Comparison of ENCODE assay signal across 11 cellular contexts in the genomic region with DNA sequence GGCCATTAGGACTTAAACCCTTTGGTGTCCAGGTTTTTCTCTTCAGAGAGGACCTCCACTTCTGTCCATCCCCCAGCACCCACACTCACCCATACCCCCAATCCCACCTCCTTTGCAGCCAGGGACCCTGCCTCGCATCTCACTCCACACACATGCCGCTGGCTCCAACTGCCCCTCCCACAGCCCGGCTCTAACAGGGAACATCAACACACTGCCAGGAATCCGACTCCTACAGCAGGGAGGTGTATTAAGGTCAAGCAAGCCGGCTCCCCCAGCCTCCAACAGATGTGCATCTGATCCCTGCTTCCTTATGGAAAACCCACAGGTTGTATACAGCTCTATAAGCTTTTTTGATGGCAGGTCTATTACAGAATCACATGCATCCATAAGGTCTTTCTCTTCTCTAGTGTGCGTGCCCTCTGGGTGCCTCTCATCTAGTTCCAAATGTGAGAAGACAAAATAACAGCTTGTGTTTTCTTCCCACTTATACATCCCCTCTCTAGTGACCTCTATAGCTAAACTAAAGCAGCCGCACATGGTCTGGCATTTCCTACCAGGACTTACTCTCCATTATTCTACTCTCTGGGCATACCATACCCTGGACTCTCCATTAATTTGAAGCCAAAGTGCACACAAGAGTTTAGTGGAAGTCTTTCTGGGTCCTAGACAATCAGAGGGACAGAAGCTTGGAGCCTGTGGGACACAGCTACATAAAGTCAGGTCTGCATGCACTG. TPM values are rescaled to one million over a fixed set of nuclear protein-coding genes. Genes with fewer than 3 reads are reported as not detected.
DNase-seq lines count a peak whose midpoint lies in the region; ATAC-seq, FAIRE-seq and TF ChIP-seq lines count a peak whose summit lies in the region.
"Had no signal": no experiment of that assay in that cellular context is flagged by ENCODE, and none has a peak within 500 bp of the region (broad histone marks: within the 10 kb centered on the region; RNA-seq: fewer than 3 reads in every experiment).

No MANE protein-coding gene starts in this region.

- peaks cover 28% of the 10 kb centered on the region for H3K4me1 ChIP-seq in A673 (ENCODE audit: insufficient read depth, low read length, poor library complexity, severe bottlenecking)
- peaks cover 4 to 5% of the 10 kb centered on the region in 2 experiments; a peak in 2 of 5 replicates for H3K4me1 ChIP-seq in K562 (replicated peaks in 1 of 2; ENCODE audit: control insufficient read depth in 2 of 2, insufficient read depth in 2 of 2, low read length in 2 of 2)

- peak overlapping the region; percentile 50 to 75 for H3K27ac Mint-ChIP-seq in natural killer cell
- no peak overlapping the region for H3K27ac Mint-ChIP-seq in activated T-helper 1 cell treated with anti-CD3 and anti-CD28 coated beads, Interleukin-12 subunit alpha, Interleukin-12 subunit beta, Interleukin-2, Interleukin-4 antibody, amounts not matched to agents 30 ng/mL and 10 ng/mL and 1 ng/mL, durations not matched to agents 14 hours and 24 hours and 36 hours
- H3K27ac Mint-ChIP-seq: CD14-positive monocyte had no signal

- no peak for TF ChIP-seq RAD21 in K562 (CRISPR knock-in tag; conservative IDR thresholded peaks at IDR 0.05 in 1 of 2, IDR thresholded peaks at IDR 0.05 in 1 of 2)

- CTCF ChIA-PET in A673 (lab: Charles Lee), result interaction anchor here (0.6 to 1.3 kb wide), 3 partner anchors 13 to 47 kb away, joined by 3 read pairs; no protein-coding TSS in a partner anchor
- CTCF ChIA-PET in K562 (lab: Yijun Ruan, JAX; ENCODE audit: low intra/inter-chr PET ratio), result no interaction called here

- no peaks in the 10 kb centered on the region for H3K27me3 Mint-ChIP-seq in natural killer cell (ENCODE audit: low read depth in 2 of 2)
- H3K27me3 Mint-ChIP-seq in activated T-helper 1 cell treated with anti-CD3 and anti-CD28 coated beads, Interleukin-12 subunit alpha, Interleukin-12 subunit beta, Interleukin-2, Interleukin-4 antibody, amounts not matched to agents 30 ng/mL and 10 ng/mL and 1 ng/mL, durations not matched to agents 14 hours and 24 hours and 36 hours (ENCODE audit: insufficient read depth), result no peaks in the 10 kb centered on the region

- WGBS in K562 (ENCODE audit: insufficient coverage, low coverage, missing lambda C conversion rate), result 4% methylated on average over 7 of the region's 7 CpGs

- POLR2A ChIA-PET in A673 (lab: Charles Lee; ENCODE audit: low non-redundant PET) (interaction anchor here (0.5 to 0.7 kb wide), 2 partner anchors 9 to 12 kb away, joined by 3 read pairs; no protein-coding TSS in a partner anchor), K562 (lab: Yijun Ruan, JAX) (interaction anchor here (0.6 to 2.0 kb wide), 14 partner anchors 8 to 251 kb away, joined by 3 to 10 read pairs (median 4); a partner anchor contains a TSS)

- H3K9me3 ChIP-seq in A673 (ENCODE audit: low read depth, low read length, poor library complexity, severe bottlenecking), result no peaks in the 10 kb centered on the region
- no peaks in the 10 kb centered on the region for H3K9me3 ChIP-seq in KOPT-K1 (ENCODE audit: insufficient read depth, low read length, poor library complexity, severe bottlenecking)
- H3K9me3 ChIP-seq in K562 (replicated peaks; ENCODE audit: control insufficient read depth, insufficient read depth, low read depth, low read length), result no peaks in the 10 kb centered on the region

- H3K27me3 ChIP-seq in A673 (replicated peaks; ENCODE audit: insufficient read depth, low read depth, low read length, poor library complexity), result no peaks in the 10 kb centered on the region
- H3K27me3 ChIP-seq in K562 (ENCODE audit: control insufficient read depth in 2 of 2, insufficient read depth in 2 of 2, low read length in 2 of 2), result peaks cover 46 to 67% of the 10 kb centered on the region in 2 experiments

- peaks cover 55 to 67% of the 10 kb centered on the region in 2 donors for H3K4me1 Mint-ChIP-seq in natural killer cell
- H3K4me1 Mint-ChIP-seq in activated T-helper 1 cell treated with anti-CD3 and anti-CD28 coated beads, Interleukin-12 subunit alpha, Interleukin-12 subunit beta, Interleukin-2, Interleukin-4 antibody, amounts not matched to agents 30 ng/mL and 10 ng/mL and 1 ng/mL, durations not matched to agents 14 hours and 24 hours and 36 hours (ENCODE audit: low read depth), result peaks cover 67% of the 10 kb centered on the region

- no peak overlapping the region for H3K9ac ChIP-seq in K562 (ENCODE audit: insufficient read depth in 1 of 2, low read depth in 2 of 2, low read length in 2 of 2)
- H3K9ac ChIP-seq: parathyroid adenoma had no signal

- TF ChIP-seq EP300 in K562 (IDR thresholded peaks at IDR 0.05; ENCODE audit: low read length), result no peak

- no peak overlapping the region for H3K27ac ChIP-seq in A673 (ENCODE audit: low read depth, low read length, poor library complexity, severe bottlenecking)
- H3K27ac ChIP-seq in KOPT-K1 (ENCODE audit: low read depth, low read length, poor library complexity, severe bottlenecking), result peak overlapping the region; percentile 54
- no peak overlapping the region for H3K27ac ChIP-seq in K562 (ENCODE audit: extremely low read depth, low read depth, low read length)
- H3K27ac ChIP-seq: parathyroid adenoma had no signal

- no peaks in the 10 kb centered on the region for H3K36me3 Mint-ChIP-seq in natural killer cell
- peaks cover 8% of the 10 kb centered on the region for H3K36me3 Mint-ChIP-seq in activated T-helper 1 cell treated with anti-CD3 and anti-CD28 coated beads, Interleukin-12 subunit alpha, Interleukin-12 subunit beta, Interleukin-2, Interleukin-4 antibody, amounts not matched to agents 30 ng/mL and 10 ng/mL and 1 ng/mL, durations not matched to agents 14 hours and 24 hours and 36 hours (ENCODE audit: low read depth)
- H3K36me3 Mint-ChIP-seq: CD14-positive monocyte had no signal

- peak; percentile 20; the same call in 1 of the 2 replicates for TF ChIP-seq CTCF in A673 (conservative IDR thresholded peaks at IDR 0.05; ENCODE audit: low read depth, low read length)
- TF ChIP-seq CTCF in K562 (IDR thresholded peaks at IDR 0.05 in 2 of 3, conservative IDR thresholded peaks at IDR 0.05 in 1 of 3; ENCODE audit: insufficient read depth in 2 of 3, low read depth in 1 of 3, low read length in 3 of 3), result peak in 1 of 3 experiments; percentile 23; a peak in 2 of 6 replicates
- no peak for TF ChIP-seq CTCF in natural killer cell (IDR thresholded peaks at IDR 0.05)

- no peak overlapping the region for H3K4me3 Mint-ChIP-seq in natural killer cell
- H3K4me3 Mint-ChIP-seq in activated T-helper 1 cell treated with anti-CD3 and anti-CD28 coated beads, Interleukin-12 subunit alpha, Interleukin-12 subunit beta, Interleukin-2, Interleukin-4 antibody, amounts not matched to agents 30 ng/mL and 10 ng/mL and 1 ng/mL, durations not matched to agents 14 hours and 24 hours and 36 hours, result no peak overlapping the region
- H3K4me3 Mint-ChIP-seq: CD14-positive monocyte had no signal

- FAIRE-seq in K562 (lab: Jason Lieb, UNC), result peak; percentile 35

- in situ Hi-C loops in K562 (cut with MboI), result no loop called here

- H3K36me3 ChIP-seq in A673 (ENCODE audit: insufficient read depth, low read length, poor library complexity, severe bottlenecking) (no peaks in the 10 kb centered on the region), KOPT-K1 (ENCODE audit: insufficient read depth, low read length) (no peaks in the 10 kb centered on the region), K562 (ENCODE audit: control insufficient read depth, insufficient read depth, low read length) (no peaks in the 10 kb centered on the region)

- BruUV-seq in A673 (replicated peaks; lab: Mats Ljungman, UMichigan), result no TSS peak
- no TSS peak for BruUV-seq in K562 (replicated peaks; lab: Mats Ljungman, UMichigan)

- H4K20me1 ChIP-seq in K562 (replicated peaks; ENCODE audit: control insufficient read depth, insufficient read depth, low read length), result no peaks in the 10 kb centered on the region

- ATAC-seq in K562, result peak; percentile 30; the same call in 2 of the 3 replicates
- ATAC-seq in natural killer cell, result no peak

- intact Hi-C loops in A673 (cut with micrococcal nuclease; ENCODE audit: unreplicated experiment), result no loop called here
- intact Hi-C loops in K562 (cut with micrococcal nuclease), result no loop called here
- intact Hi-C loops in natural killer cell (cut with micrococcal nuclease), result no loop called here
- intact Hi-C loops in activated T-helper 1 cell treated with anti-CD3 and anti-CD28 coated beads, Interleukin-12 subunit alpha, Interleukin-12 subunit beta, Interleukin-2, Interleukin-4 antibody, amounts not matched to agents 30 ng/mL and 10 ng/mL and 1 ng/mL, durations not matched to agents 14 hours and 24 hours and 36 hours (cut with micrococcal nuclease), result no loop called here

- H3K4me3 ChIP-seq in A673 (ENCODE audit: low read depth, low read length, poor library complexity, severe bottlenecking) (no peak overlapping the region), K562 (no peak overlapping the region)

- no peak for TF ChIP-seq POLR2A in K562 (conservative IDR thresholded peaks at IDR 0.05)

- DNase-seq in A673 (ENCODE audit: low spot score) (no peak), K562 (ENCODE audit: extremely low read depth in 1 of 4, low spot score in 3 of 4) (no peak), natural killer cell (no peak), HT-29 (ENCODE audit: low spot score) (no peak), Ammon's horn (ENCODE audit: low spot score) (no peak)
- DNase-seq in stimulated activated CD4-positive, alpha-beta T cell treated with anti-CD3 and anti-CD28 coated beads, Interleukin-4, amount 100 ng/mL, for 24 hours, result no peak
- DNase-seq in activated T-helper 1 cell treated with anti-CD3 and anti-CD28 coated beads, Interleukin-12 subunit alpha, Interleukin-12 subunit beta, Interleukin-2, Interleukin-4 antibody, amounts not matched to agents 30 ng/mL and 10 ng/mL and 1 ng/mL, durations not matched to agents 14 hours and 24 hours and 36 hours (ENCODE audit: low spot score), result no peak
- DNase-seq: KBM-7 had no signal

- H3K9me1 ChIP-seq in K562 (ENCODE audit: control insufficient read depth, insufficient read depth, low read length), result no peaks in the 10 kb centered on the region

- H3K79me2 ChIP-seq in K562 (ENCODE audit: control insufficient read depth, insufficient read depth, low read length), result no peaks in the 10 kb centered on the region

- H2AFZ ChIP-seq in K562 (ENCODE audit: low read depth, low read length), result no peak overlapping the region
- H2AFZ ChIP-seq: parathyroid adenoma had no signal

- no peaks in the 10 kb centered on the region for H3K9me3 Mint-ChIP-seq in natural killer cell
- no peaks in the 10 kb centered on the region for H3K9me3 Mint-ChIP-seq in activated T-helper 1 cell treated with anti-CD3 and anti-CD28 coated beads, Interleukin-12 subunit alpha, Interleukin-12 subunit beta, Interleukin-2, Interleukin-4 antibody, amounts not matched to agents 30 ng/mL and 10 ng/mL and 1 ng/mL, durations not matched to agents 14 hours and 24 hours and 36 hours

- no peak overlapping the region for H3K4me2 ChIP-seq in K562 (ENCODE audit: insufficient read depth, low read length)

RNA-seq across cellular contexts. Expression of a gene that starts 16.3 kb away (rescaled TPM):
- total RNA-seq in A673 (2021) (18.0 and 25.5 TPM in 2 replicates), K562 (2014; rRNA removed) (0.95 and 1.6 TPM in 2 replicates), K562 (2014; rRNA removed; fragmentation: Illumina TruSeq; extraction: Trizol) (0.61 and 0.62 TPM in 2 replicates), K562 (2015; rRNA removed; fragmentation: Illumina TruSeq; extraction: Trizol) (0.34 and 0.72 TPM in 2 replicates), K562 (2021) (1.8 and 2.9 TPM in 2 replicates), natural killer cell (10 to 100 TPM; 18.1 to 34.8 (median 29.5) TPM)
- total RNA-seq in K562 (2011; cell fraction: chromatin; rRNA removed; ENCODE audit: low replicate concordance), result 1.7 and 12.0 TPM in 2 replicates
- total RNA-seq in K562 (2011; cell fraction: nucleolus; rRNA removed), result 2.2 and 6.7 TPM in 2 replicates
- total RNA-seq in K562 (2011; cell fraction: nucleoplasm; rRNA removed), result 2.1 and 2.4 TPM in 2 replicates
- polyA plus RNA-seq in K562 (2011; rRNA removed) (1.1 and 4.0 TPM in 2 replicates), K562 (2014; fragmentation: Illumina TruSeq; extraction: Trizol) (0.55 and 0.82 TPM in 2 replicates), K562 (2014; fragmentation: Nextera tagmentation; extraction: Ambion mirVana) (under 1 TPM; 0.10 to 0.27 TPM), K562 (2014; rRNA removed) (0.27 and 0.65 TPM in 2 replicates)
- polyA plus RNA-seq in K562 (2011; cell fraction: cytosol; rRNA removed), result 2.0 and 3.0 TPM in 2 replicates
- polyA plus RNA-seq in K562 (2011; cell fraction: nucleus; rRNA removed), result 3.8 and 3.9 TPM in 2 replicates
- 1.4 and 2.8 TPM in 2 replicates for polyA plus RNA-seq in K562 (2012)
- polyA minus RNA-seq in K562 (2011; rRNA and poly(A)+ RNA removed), result 3.3 and 3.9 TPM in 2 replicates
- 2.7 and 7.7 TPM in 2 replicates for polyA minus RNA-seq in K562 (2011; cell fraction: cytosol; rRNA and poly(A)+ RNA removed)
- 3.1 and 6.1 TPM in 2 replicates for polyA minus RNA-seq in K562 (2011; cell fraction: nucleus; rRNA and poly(A)+ RNA removed)
- 55.3 and 55.4 TPM in 2 replicates for total RNA-seq in HT-29 (2014; rRNA removed; shearing (Covaris generic))
- 21.8 and 24.1 TPM in 2 replicates for total RNA-seq in activated T-helper 1 cell treated with anti-CD3 and anti-CD28 coated beads, Interleukin-12 subunit alpha, Interleukin-12 subunit beta, Interleukin-2, Interleukin-4 antibody, amounts not matched to agents 30 ng/mL and 10 ng/mL and 1 ng/mL, durations not matched to agents 14 hours and 24 hours and 36 hours

RNA-seq across cellular contexts. Expression of a gene that starts 37.9 kb away (rescaled TPM):
- 71.3 and 86.1 TPM in 2 replicates for total RNA-seq in A673 (2021)
- 237 and 644 TPM in 2 replicates for total RNA-seq in K562 (2011; cell fraction: chromatin; rRNA removed; ENCODE audit: low replicate concordance)
- 117 and 136 TPM in 2 replicates for total RNA-seq in K562 (2011; cell fraction: nucleolus; rRNA removed)
- 249 and 386 TPM in 2 replicates for total RNA-seq in K562 (2011; cell fraction: nucleoplasm; rRNA removed)
- 21.2 and 24.6 TPM in 2 replicates for total RNA-seq in K562 (2014; rRNA removed)
- total RNA-seq in K562 (2014; rRNA removed; fragmentation: Illumina TruSeq; extraction: Trizol), result 40.6 and 53.0 TPM in 2 replicates
- 32.2 and 33.4 TPM in 2 replicates for total RNA-seq in K562 (2015; rRNA removed; fragmentation: Illumina TruSeq; extraction: Trizol)
- total RNA-seq in K562 (2021), result 55.9 and 61.7 TPM in 2 replicates
- polyA plus RNA-seq in K562 (2011; rRNA removed), result 41.2 and 46.7 TPM in 2 replicates
- polyA plus RNA-seq in K562 (2011; cell fraction: cytosol; rRNA removed), result 5.9 and 16.5 TPM in 2 replicates
- 63.1 and 81.2 TPM in 2 replicates for polyA plus RNA-seq in K562 (2011; cell fraction: nucleus; rRNA removed)
- 5.2 and 7.5 TPM in 2 replicates for polyA plus RNA-seq in K562 (2012)
- 10.0 TPM in 2 replicates for polyA plus RNA-seq in K562 (2014; fragmentation: Illumina TruSeq; extraction: Trizol)
- polyA plus RNA-seq in K562 (2014; fragmentation: Nextera tagmentation; extraction: Ambion mirVana), result 10 to 100 TPM in 1 of 2 experiments, 1 to 10 TPM in 1; 3.3 to 11.1 TPM
- 17.9 and 22.6 TPM in 2 replicates for polyA plus RNA-seq in K562 (2014; rRNA removed)
- 171 and 249 TPM in 2 replicates for polyA minus RNA-seq in K562 (2011; rRNA and poly(A)+ RNA removed)
- 15.7 and 26.6 TPM in 2 replicates for polyA minus RNA-seq in K562 (2011; cell fraction: cytosol; rRNA and poly(A)+ RNA removed)
- polyA minus RNA-seq in K562 (2011; cell fraction: nucleus; rRNA and poly(A)+ RNA removed), result 120 and 165 TPM in 2 replicates
- total RNA-seq in natural killer cell, result 100 to 1,000 TPM; 295 to 324 (median 296) TPM
- total RNA-seq in HT-29 (2014; rRNA removed; shearing (Covaris generic)), result 18.5 and 19.4 TPM in 2 replicates
- total RNA-seq in activated T-helper 1 cell treated with anti-CD3 and anti-CD28 coated beads, Interleukin-12 subunit alpha, Interleukin-12 subunit beta, Interleukin-2, Interleukin-4 antibody, amounts not matched to agents 30 ng/mL and 10 ng/mL and 1 ng/mL, durations not matched to agents 14 hours and 24 hours and 36 hours, result 75.5 and 80.3 TPM in 2 replicates
